In genomic region chr2:217588266-217588665, GRCh38 we compare ENCODE assay signal across 39 cellular contexts.
"Had no signal": no experiment of that assay in that cellular context is flagged by ENCODE, and none has a peak within 500 bp of the region (broad histone marks: within the 10 kb centered on the region; RNA-seq: fewer than 3 reads in every experiment).

No MANE protein-coding gene starts in this region.

- FAIRE-seq: bronchial epithelial cell, TTC549 had no signal

- H3K36me3 ChIP-seq: brain microvascular endothelial cell, cardiac muscle cell had no signal

- H3K4me1 ChIP-seq: body of pancreas had no signal

- H3K4me1 Mint-ChIP-seq: activated B cell treated with CpG ODN at 0.5 μM for 24 hours; activated CD4-positive, alpha-beta T cell treated with anti-CD3 and anti-CD28 coated beads, Interleukin-2, amount 10 ng/mL, durations not matched to agents 24 days and 14 days; activated naive CD8-positive, alpha-beta T cell treated with anti-CD3 and anti-CD28 coated beads for 36 hours; activated T-helper 17 cell treated with anti-CD3 and anti-CD28 coated beads, Interleukin-2, amount 50 U/mL, for 72 hours; central memory CD8-positive, alpha-beta T cell had no signal

- H3K9me3 ChIP-seq: ascending aorta, body of pancreas had no signal

- DNase-seq: activated B cell treated with CpG ODN at 0.5 μM for 24 hours; activated CD4-positive, alpha-beta memory T cell treated with anti-CD3 and anti-CD28 coated beads for 36 hours; activated CD4-positive, alpha-beta T cell treated with anti-CD3 and anti-CD28 coated beads for 4 hours; activated CD4-positive, alpha-beta T cell treated with anti-CD3 and anti-CD28 coated beads, Interleukin-2, amount 10 ng/mL, durations not matched to agents 24 days and 14 days; activated CD4-positive, alpha-beta T cell treated with anti-CD3 and anti-CD28 coated beads, Interleukin-2, amount 50 U/mL, for 1 hour; activated CD4-positive, alpha-beta T cell treated with anti-CD3 and anti-CD28 coated beads, Interleukin-2, amount 50 U/mL, for 4 hours; activated CD4-positive, CD25-positive, alpha-beta regulatory T cell treated with anti-CD3 and anti-CD28 coated beads, Interleukin-2, amount 50 U/mL, for 72 hours; activated CD8-positive, alpha-beta memory T cell treated with anti-CD3 and anti-CD28 coated beads, Interleukin-2, amount 50 U/mL, for 4 hours; activated CD8-positive, alpha-beta T cell treated with anti-CD3 and anti-CD28 coated beads for 36 hours; activated effector memory CD4-positive, alpha-beta T cell treated with anti-CD3 and anti-CD28 coated beads, Interleukin-2, amount 50 U/mL, for 16 hours; activated gamma-delta T cell treated with Interleukin-2 at 50 U/mL for 16 hours; activated naive CD4-positive, alpha-beta T cell; activated naive CD4-positive, alpha-beta T cell treated with anti-CD3 and anti-CD28 coated beads for 36 hours; activated naive CD4-positive, alpha-beta T cell treated with anti-CD3 and anti-CD28 coated beads, Interleukin-2, amount 50 U/mL, for 16 hours; activated naive CD8-positive, alpha-beta T cell treated with anti-CD3 and anti-CD28 coated beads for 36 hours; activated T-cell treated with anti-CD3 and anti-CD28 coated beads for 4 hours; activated T-cell treated with anti-CD3 and anti-CD28 coated beads, Interleukin-2, amount 50 U/mL, for 1 hour; activated T-cell treated with anti-CD3 and anti-CD28 coated beads, Interleukin-2, amount 50 U/mL, for 4 hours; activated T-cell treated with anti-CD3 and anti-CD28 coated beads, Interleukin-2, amount 50 U/mL, for 72 hours; amygdala; anterior cingulate cortex; body of pancreas; brain microvascular endothelial cell; caudate nucleus; cerebellar nuclear complex; T-helper 1 cell; T-helper 2 cell; T-helper 9 cell had no signal

- H3K27me3 ChIP-seq: ascending aorta, body of pancreas, brain microvascular endothelial cell had no signal

- ATAC-seq: activated CD8-positive, alpha-beta T cell treated with anti-CD3 and anti-CD28 coated beads for 36 hours; activated naive CD4-positive, alpha-beta T cell treated with anti-CD3 and anti-CD28 coated beads, Interleukin-2, amount 50 U/mL, for 72 hours; activated T-cell treated with anti-CD3 and anti-CD28 coated beads, Interleukin-2, amount 50 U/mL, for 4 hours; activated T-cell treated with anti-CD3 and anti-CD28 coated beads, Interleukin-2, amount 50 U/mL, for 72 hours; activated T-helper 17 cell treated with anti-CD3 and anti-CD28 coated beads, Interleukin-2, amount 50 U/mL, for 72 hours; body of pancreas had no signal

- H3K36me3 Mint-ChIP-seq: activated CD4-positive, alpha-beta memory T cell treated with anti-CD3 and anti-CD28 coated beads for 36 hours; activated naive CD4-positive, alpha-beta T cell treated with anti-CD3 and anti-CD28 coated beads, Interleukin-2, amount 50 U/mL, for 72 hours had no signal

- H3K27ac Mint-ChIP-seq: activated B cell treated with CpG ODN at 0.5 μM for 24 hours; activated CD4-positive, alpha-beta memory T cell treated with anti-CD3 and anti-CD28 coated beads for 36 hours; activated CD4-positive, alpha-beta T cell treated with anti-CD3 and anti-CD28 coated beads, Interleukin-2, amount 10 ng/mL, durations not matched to agents 24 days and 14 days; activated CD8-positive, alpha-beta T cell treated with anti-CD3 and anti-CD28 coated beads for 36 hours; activated naive CD4-positive, alpha-beta T cell treated with anti-CD3 and anti-CD28 coated beads for 36 hours; activated naive CD4-positive, alpha-beta T cell treated with anti-CD3 and anti-CD28 coated beads, Interleukin-2, amount 50 U/mL, for 72 hours; activated naive CD8-positive, alpha-beta T cell treated with anti-CD3 and anti-CD28 coated beads for 36 hours; activated T-cell treated with anti-CD3 and anti-CD28 coated beads, Interleukin-2, amount 50 U/mL, for 72 hours; activated T-helper 1 cell treated with anti-CD3 and anti-CD28 coated beads, Interleukin-12 subunit alpha, Interleukin-12 subunit beta, Interleukin-2, Interleukin-4 antibody, amounts not matched to agents 30 ng/mL and 10 ng/mL and 1 ng/mL, durations not matched to agents 14 hours and 24 hours and 36 hours; activated T-helper 17 cell treated with anti-CD3 and anti-CD28 coated beads, Interleukin-2, amount 50 U/mL, for 72 hours; T-helper 1 cell treated with Interleukin-12 subunit alpha and Interleukin-12 subunit beta and Interleukin-4 antibody, amounts not matched to agents 30 μg/mL and 1 μg/mL, for 36 hours; T-helper 2 cell treated with Interferon-gamma antibody and Interleukin-4, amounts not matched to agents 5 μg/mL and 100 μg/mL, for 36 hours had no signal

- H3K4me3 ChIP-seq: ascending aorta, body of pancreas, cardiac muscle cell had no signal

- H3K9me3 Mint-ChIP-seq: activated B cell treated with CpG ODN at 0.5 μM for 24 hours; activated CD4-positive, alpha-beta memory T cell treated with anti-CD3 and anti-CD28 coated beads for 36 hours; activated CD4-positive, alpha-beta T cell treated with anti-CD3 and anti-CD28 coated beads, Interleukin-2, amount 10 ng/mL, durations not matched to agents 24 days and 14 days; activated naive CD4-positive, alpha-beta T cell treated with anti-CD3 and anti-CD28 coated beads, Interleukin-2, amount 50 U/mL, for 72 hours; activated T-cell treated with anti-CD3 and anti-CD28 coated beads, Interleukin-2, amount 50 U/mL, for 4 hours; activated T-helper 1 cell treated with anti-CD3 and anti-CD28 coated beads, Interleukin-12 subunit alpha, Interleukin-12 subunit beta, Interleukin-2, Interleukin-4 antibody, amounts not matched to agents 30 ng/mL and 10 ng/mL and 1 ng/mL, durations not matched to agents 14 hours and 24 hours and 36 hours; activated T-helper 17 cell treated with anti-CD3 and anti-CD28 coated beads, Interleukin-2, amount 50 U/mL, for 72 hours; central memory CD8-positive, alpha-beta T cell; T-helper 1 cell treated with Interleukin-12 subunit alpha and Interleukin-12 subunit beta and Interleukin-4 antibody, amounts not matched to agents 30 μg/mL and 1 μg/mL, for 36 hours; T-helper 2 cell treated with Interferon-gamma antibody and Interleukin-4, amounts not matched to agents 5 μg/mL and 100 μg/mL, for 36 hours had no signal

- H3K27me3 Mint-ChIP-seq: activated CD4-positive, alpha-beta memory T cell treated with anti-CD3 and anti-CD28 coated beads for 36 hours; activated CD8-positive, alpha-beta T cell treated with anti-CD3 and anti-CD28 coated beads for 36 hours; activated naive CD8-positive, alpha-beta T cell treated with anti-CD3 and anti-CD28 coated beads for 36 hours; activated T-helper 17 cell treated with anti-CD3 and anti-CD28 coated beads, Interleukin-2, amount 50 U/mL, for 72 hours had no signal

- H3K4me3 Mint-ChIP-seq: activated B cell treated with CpG ODN at 0.5 μM for 24 hours; activated CD4-positive, alpha-beta memory T cell treated with anti-CD3 and anti-CD28 coated beads for 36 hours; activated CD4-positive, alpha-beta T cell treated with anti-CD3 and anti-CD28 coated beads, Interleukin-2, amount 10 ng/mL, durations not matched to agents 24 days and 14 days; activated CD8-positive, alpha-beta T cell treated with anti-CD3 and anti-CD28 coated beads for 36 hours; activated naive CD4-positive, alpha-beta T cell treated with anti-CD3 and anti-CD28 coated beads for 36 hours; activated naive CD8-positive, alpha-beta T cell treated with anti-CD3 and anti-CD28 coated beads for 36 hours; activated T-cell treated with anti-CD3 and anti-CD28 coated beads, Interleukin-2, amount 50 U/mL, for 4 hours; activated T-cell treated with anti-CD3 and anti-CD28 coated beads, Interleukin-2, amount 50 U/mL, for 72 hours; activated T-helper 1 cell treated with anti-CD3 and anti-CD28 coated beads, Interleukin-12 subunit alpha, Interleukin-12 subunit beta, Interleukin-2, Interleukin-4 antibody, amounts not matched to agents 30 ng/mL and 10 ng/mL and 1 ng/mL, durations not matched to agents 14 hours and 24 hours and 36 hours; activated T-helper 17 cell treated with anti-CD3 and anti-CD28 coated beads, Interleukin-2, amount 50 U/mL, for 72 hours; central memory CD8-positive, alpha-beta T cell; T-helper 1 cell treated with Interleukin-12 subunit alpha and Interleukin-12 subunit beta and Interleukin-4 antibody, amounts not matched to agents 30 μg/mL and 1 μg/mL, for 36 hours; T-helper 2 cell treated with Interferon-gamma antibody and Interleukin-4, amounts not matched to agents 5 μg/mL and 100 μg/mL, for 36 hours had no signal

- H3K27ac ChIP-seq: ascending aorta, body of pancreas, brain microvascular endothelial cell, cardiac muscle cell, VCaP had no signal
